In the genomic region with DNA sequence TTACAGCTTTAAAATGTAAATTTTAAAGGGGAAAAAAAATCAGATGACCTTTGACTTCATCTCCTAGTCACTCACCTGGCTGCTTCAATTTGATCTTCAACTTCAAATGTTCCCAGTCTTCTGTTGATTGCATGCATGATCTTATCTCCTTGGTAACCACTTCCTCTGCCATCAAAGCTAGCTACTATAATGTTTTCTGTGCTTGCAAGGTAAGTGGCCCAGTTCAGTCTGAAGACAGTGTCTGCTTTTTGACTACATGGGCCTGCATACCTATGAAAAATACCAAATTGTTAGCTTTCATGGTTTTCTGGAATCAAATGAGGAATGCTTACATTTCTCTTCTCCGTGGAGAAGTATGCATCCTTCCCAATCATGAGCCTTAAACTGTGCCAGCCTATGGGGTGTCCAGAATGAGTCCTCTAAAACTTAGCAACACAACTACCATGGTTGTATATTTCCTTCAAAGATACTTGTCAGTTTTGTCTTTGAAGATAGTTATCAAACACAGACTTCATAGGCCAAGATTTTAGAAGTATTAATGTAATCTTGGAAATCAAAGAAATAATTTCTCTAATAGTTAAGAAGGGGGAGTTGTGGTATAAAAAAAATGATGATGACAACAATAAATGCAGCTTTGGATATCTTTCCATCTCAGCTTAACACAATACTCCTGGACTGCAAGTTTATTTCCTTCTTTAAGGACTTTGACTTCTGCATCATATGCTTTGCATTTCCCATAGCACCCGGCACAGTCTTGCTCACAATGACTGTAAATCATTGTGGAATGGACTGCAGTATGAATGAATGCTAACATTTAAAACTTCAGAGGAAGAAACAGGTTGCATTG, we compare ENCODE assay signal across 16 cellular contexts.
DNase-seq lines count a peak whose midpoint lies in the region; ATAC-seq and TF ChIP-seq lines count a peak whose summit lies in the region.
"Had no signal": no experiment of that assay in that cellular context is flagged by ENCODE, and none has a peak within 500 bp of the region (broad histone marks: within the 10 kb centered on the region; RNA-seq: fewer than 3 reads in every experiment).

No MANE protein-coding gene starts in this region.

- peak; percentile 96 to 97 for ATAC-seq in CD4-positive, CD25-positive, alpha-beta regulatory T cell (ENCODE audit: low read depth in 2 of 2)
- peak; percentile 95 for ATAC-seq in effector memory CD8-positive, alpha-beta T cell (replicated peaks)
- no peak for ATAC-seq in sciatic nerve
- ATAC-seq: WTC11 had no signal

- intact Hi-C loops in sciatic nerve (cut with DNase I) = no loop called here

- DNase-seq in CD1c-positive myeloid dendritic cell (ENCODE audit: extremely low spot score) (peak; percentile 44), T-helper 2 cell (peak in 3 of 5 experiments; percentile 9 to 94 (median 73)), sciatic nerve (ENCODE audit: low spot score) (no peak), HEK293T (ENCODE audit: extremely low spot score) (no peak), epidermal melanocyte (ENCODE audit: insufficient read length, low spot score) (no peak)
- peak; percentile 29 to 89 (median 86) for DNase-seq in CD4-positive, CD25-positive, alpha-beta regulatory T cell
- DNase-seq in effector memory CD8-positive, alpha-beta T cell = peak; percentile 9 to 24 (median 15)
- DNase-seq: adrenal gland, C1 segment of cervical spinal cord, left cardiac atrium, NCI-H226, uterus had no signal

- H3K4me1 ChIP-seq in CD4-positive, CD25-positive, alpha-beta regulatory T cell (ENCODE audit: control insufficient read depth, insufficient read depth, low read length, poor library complexity, severe bottlenecking) = peaks cover 42% of the 10 kb centered on the region
- H3K4me1 ChIP-seq: adrenal gland, esophagus muscularis mucosa, uterus had no signal

- CTCF ChIA-PET in HEK293T (lab: Yijun Ruan, JAX) = no interaction called here

- peak overlapping the region; percentile 92 to 97 (median 96) for H3K27ac Mint-ChIP-seq in CD4-positive, CD25-positive, alpha-beta regulatory T cell
- peak overlapping the region; percentile 59 to 86 for H3K27ac Mint-ChIP-seq in effector memory CD8-positive, alpha-beta T cell
- H3K27ac Mint-ChIP-seq: WTC11 had no signal

- H3K27ac ChIP-seq in CD4-positive, CD25-positive, alpha-beta regulatory T cell (ENCODE audit: insufficient read depth, low read length, poor library complexity, severe bottlenecking) = peak overlapping the region; percentile 86
- H3K27ac ChIP-seq: adrenal gland, esophagus muscularis mucosa, hepatocyte, uterus had no signal

- H3K9me3 ChIP-seq in CD4-positive, CD25-positive, alpha-beta regulatory T cell (ENCODE audit: control insufficient read depth in 2 of 2, low read length in 2 of 2) = no peaks in the 10 kb centered on the region
- H3K9me3 ChIP-seq: adrenal gland, esophagus muscularis mucosa, uterus had no signal

- H3K4me3 ChIP-seq in CD4-positive, CD25-positive, alpha-beta regulatory T cell (ENCODE audit: low read depth, low read length) = peak overlapping the region; percentile 74
- H3K4me3 ChIP-seq: adrenal gland, esophagus muscularis mucosa, hepatocyte, uterus had no signal

- H3K36me3 ChIP-seq in CD4-positive, CD25-positive, alpha-beta regulatory T cell (ENCODE audit: control insufficient read depth, insufficient read depth, low read length) = no peaks in the 10 kb centered on the region
- H3K36me3 ChIP-seq: adrenal gland, uterus had no signal

- peaks cover 11% of the 10 kb centered on the region for H3K36me3 Mint-ChIP-seq in CD4-positive, CD25-positive, alpha-beta regulatory T cell
- H3K36me3 Mint-ChIP-seq in effector memory CD8-positive, alpha-beta T cell (ENCODE audit: insufficient read depth) = peaks cover 27% of the 10 kb centered on the region
- H3K36me3 Mint-ChIP-seq: WTC11 had no signal

- H3K4me1 Mint-ChIP-seq in CD4-positive, CD25-positive, alpha-beta regulatory T cell = peaks cover 27 to 79% (median 61%) of the 10 kb centered on the region in 4 donors
- peaks cover 19 to 27% of the 10 kb centered on the region in 2 donors for H3K4me1 Mint-ChIP-seq in effector memory CD8-positive, alpha-beta T cell (ENCODE audit: low read depth in 2 of 2)

- H3K27me3 Mint-ChIP-seq in CD4-positive, CD25-positive, alpha-beta regulatory T cell = no peaks in the 10 kb centered on the region
- no peaks in the 10 kb centered on the region for H3K27me3 Mint-ChIP-seq in effector memory CD8-positive, alpha-beta T cell

- H3K4me3 Mint-ChIP-seq in CD4-positive, CD25-positive, alpha-beta regulatory T cell = peak overlapping the region; percentile 0 to 77 (median 46)
- H3K4me3 Mint-ChIP-seq in effector memory CD8-positive, alpha-beta T cell = peak overlapping the region in 1 of 2 donors; percentile 18
- H3K4me3 Mint-ChIP-seq: nephron, WTC11 had no signal

- no peaks in the 10 kb centered on the region for H3K27me3 ChIP-seq in CD4-positive, CD25-positive, alpha-beta regulatory T cell (ENCODE audit: control insufficient read depth, insufficient read depth, low read length)
- H3K27me3 ChIP-seq: hepatocyte, uterus had no signal

- no peaks in the 10 kb centered on the region for H3K9me3 Mint-ChIP-seq in CD4-positive, CD25-positive, alpha-beta regulatory T cell
- H3K9me3 Mint-ChIP-seq in effector memory CD8-positive, alpha-beta T cell = no peaks in the 10 kb centered on the region
- H3K9me3 Mint-ChIP-seq: nephron, WTC11 had no signal

- POLR2A ChIA-PET in HEK293T (lab: Yijun Ruan, JAX) = no interaction called here

TF ChIP-seq in HEK293T, 16 proteins besides CTCF, POLR2A, EP300 and RAD21:
- TF ChIP-seq FOXM1 (IDR thresholded peaks at IDR 0.05; ENCODE audit: borderline replicate concordance) = no peak

Comparison
In these comparisons a context has a peak if more than half of its experiments do, and no peak if none do; other contexts are left out.
1. DNase-seq: peak in CD1c-positive myeloid dendritic cell (single experiment), CD4-positive, CD25-positive, alpha-beta regulatory T cell (3 of 3), T-helper 2 cell (3 of 5) and effector memory CD8-positive, alpha-beta T cell (3 of 3); none in sciatic nerve (single experiment), HEK293T (single experiment) and epidermal melanocyte (single experiment).